1 cellular context compared by ENCODE assay signal in the genomic region with DNA sequence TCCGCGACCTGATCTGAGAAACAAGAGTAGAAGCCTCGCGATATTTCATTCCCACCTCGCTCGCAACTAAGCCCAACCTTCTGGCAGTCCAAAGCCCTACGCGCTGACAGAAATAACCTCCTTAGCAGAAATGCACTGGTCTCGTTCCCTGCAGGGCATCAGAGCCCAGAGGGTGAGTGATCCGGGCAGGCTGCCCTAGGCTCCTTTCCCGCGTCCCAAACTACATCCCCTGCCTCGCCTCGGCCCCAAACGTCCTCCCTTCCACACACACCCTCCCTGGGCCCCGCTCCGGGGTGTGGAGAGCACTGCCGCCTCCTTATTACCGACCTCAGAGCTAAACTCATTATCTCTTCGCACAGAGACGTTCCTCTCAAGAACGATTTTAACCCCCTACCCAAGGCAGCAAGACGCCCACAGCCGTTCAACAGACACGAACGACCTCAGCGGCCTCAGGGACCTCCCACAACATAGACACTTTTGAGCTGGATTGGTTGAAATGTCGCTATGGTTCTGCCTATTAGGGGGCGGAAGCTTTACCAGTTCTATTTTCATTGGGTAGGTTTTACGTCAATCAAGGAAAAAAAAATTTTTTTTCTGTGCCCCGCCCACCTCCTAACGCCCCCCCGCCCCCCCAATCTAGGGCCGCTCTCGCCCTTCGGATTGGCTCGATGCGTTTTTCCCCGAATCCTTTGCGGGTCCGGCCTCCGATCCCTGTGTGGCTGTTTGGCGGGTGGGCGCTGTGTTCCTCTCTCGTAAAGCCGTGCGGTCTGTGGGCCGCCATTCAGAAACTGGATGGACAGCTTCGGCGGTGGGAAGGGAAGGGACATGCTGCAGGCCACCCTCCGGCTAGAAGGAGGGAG.
TF ChIP-seq lines count a peak whose summit lies in the region.

TSS of gene CETN3 (minus strand) at position 439 of the 860 bp plus-strand sequence. CDS start at position 344, 95 bp downstream.

TF ChIP-seq in GM23338, 12 proteins besides CTCF, POLR2A, EP300 and RAD21 (continued from another document):
- TF ChIP-seq ETS1 (IDR thresholded peaks at IDR 0.05): peak; percentile 46
- peak; percentile 99 for TF ChIP-seq POLR2AphosphoS5 (IDR thresholded peaks at IDR 0.05; ENCODE audit: low read depth)
- no peak for TF ChIP-seq ZNF114 (CRISPR knock-in tag; IDR thresholded peaks at IDR 0.05)
- TF ChIP-seq STAT1 (IDR thresholded peaks at IDR 0.05; ENCODE audit: unreplicated experiment): no peak
- 0 out of 2 replicates have a peak, but pooled peaks have one; percentile 26 for TF ChIP-seq CREB1 (CRISPR knock-in tag; IDR thresholded peaks at IDR 0.05; ENCODE audit: low read depth)
